ENCODE assay signal across 8 cellular contexts in genomic region chr21:41926068-41926806, GRCh38. TPM values are rescaled to one million over a fixed set of nuclear protein-coding genes. Genes with fewer than 3 reads are reported as not detected.
DNase-seq lines count a peak whose midpoint lies in the region; ATAC-seq, FAIRE-seq and TF ChIP-seq lines count a peak whose summit lies in the region.

No MANE protein-coding gene starts in this region.

- no peaks in the 10 kb centered on the region for H3K36me3 ChIP-seq in H7 (replicated peaks; ENCODE audit: control insufficient read depth, insufficient read depth, low read length)
- no peaks in the 10 kb centered on the region for H3K36me3 ChIP-seq in NT2/D1 (ENCODE audit: insufficient read depth, insufficient read length, low read length)

- H3K9ac ChIP-seq in NT2/D1 (ENCODE audit: insufficient read length, low read depth) = peak overlapping the region; percentile 50

- peaks cover 67% of the 10 kb centered on the region for H3K4me1 Mint-ChIP-seq in activated naive CD8-positive, alpha-beta T cell treated with anti-CD3 and anti-CD28 coated beads for 36 hours

- DNase-seq in G401 (ENCODE audit: low spot score) = peak; percentile 4
- peak; percentile 81 for DNase-seq in H7
- DNase-seq in NT2/D1 (ENCODE audit: low read depth, low spot score) = peak; percentile 54
- DNase-seq in activated naive CD8-positive, alpha-beta T cell treated with anti-CD3 and anti-CD28 coated beads for 36 hours = no peak
- DNase-seq in right cardiac atrium = peak in 1 of 3 donors; percentile 52
- no peak for DNase-seq in skeletal muscle cell (ENCODE audit: low read depth)
- no peak for DNase-seq in urothelium cell line (ENCODE audit: low spot score)
- DNase-seq in lower leg skin (ENCODE audit: low spot score in 2 of 2) = no peak

- TF ChIP-seq CTCF in lower leg skin (IDR thresholded peaks at IDR 0.05) = no peak

- no peak for FAIRE-seq in urothelium cell line (lab: Jason Lieb, UNC)

- H3K4me3 ChIP-seq in H7 (ENCODE audit: insufficient read depth, low read depth, low read length) = no peak overlapping the region
- H3K4me3 ChIP-seq in NT2/D1 (ENCODE audit: insufficient read length, low read depth) = no peak overlapping the region
- H3K4me3 ChIP-seq in right cardiac atrium (ENCODE audit: low read length) = peak overlapping the region; percentile 41
- peak overlapping the region; percentile 25 for H3K4me3 ChIP-seq in skeletal muscle cell (ENCODE audit: low read depth, low read length)
- no peak overlapping the region for H3K4me3 ChIP-seq in lower leg skin (ENCODE audit: low read depth, poor library complexity, severe bottlenecking)

- peak overlapping the region; percentile 93 for H3K27ac ChIP-seq in right cardiac atrium (ENCODE audit: low read length)

- H3K9me3 ChIP-seq in NT2/D1 (ENCODE audit: insufficient read depth, low read length) = no peaks in the 10 kb centered on the region
- no peaks in the 10 kb centered on the region for H3K9me3 ChIP-seq in right cardiac atrium (ENCODE audit: control insufficient read depth, low read length)

- H3K4me1 ChIP-seq in NT2/D1 (ENCODE audit: insufficient read depth, insufficient read length) = peaks cover 22% of the 10 kb centered on the region
- no peaks in the 10 kb centered on the region for H3K4me1 ChIP-seq in right cardiac atrium (ENCODE audit: control insufficient read depth, insufficient read depth, low read length)

- peak; percentile 69 to 72 for ATAC-seq in right cardiac atrium

- 32% methylated on average over 12 of the region's 12 CpGs for WGBS in right cardiac atrium
- WGBS in lower leg skin, 2 donors = 27 to 32% methylated on average over 12 of the region's 12 CpGs

- intact Hi-C loops in right cardiac atrium (cut with DNase I) (no loop called here), lower leg skin (cut with DNase I; ENCODE audit: low total_unique reads) (no loop called here)

- H3K27ac Mint-ChIP-seq in activated naive CD8-positive, alpha-beta T cell treated with anti-CD3 and anti-CD28 coated beads for 36 hours = peak overlapping the region; percentile 98

- no peak for TF ChIP-seq POLR2A in lower leg skin (IDR thresholded peaks at IDR 0.05)

- in situ Hi-C loops in G401 (cut with HindIII; ENCODE audit: low sequenced_read_pairs) = no loop called here

- H3K36me3 Mint-ChIP-seq in activated naive CD8-positive, alpha-beta T cell treated with anti-CD3 and anti-CD28 coated beads for 36 hours = peaks cover 4% of the 10 kb centered on the region

- H3K27me3 ChIP-seq in H7 (ENCODE audit: control insufficient read depth, insufficient read depth, low read length) (no peaks in the 10 kb centered on the region), NT2/D1 (ENCODE audit: insufficient read depth, insufficient read length) (no peaks in the 10 kb centered on the region), right cardiac atrium (ENCODE audit: control insufficient read depth, insufficient read depth) (no peaks in the 10 kb centered on the region)

- H3K4me3 Mint-ChIP-seq in activated naive CD8-positive, alpha-beta T cell treated with anti-CD3 and anti-CD28 coated beads for 36 hours = peak overlapping the region; percentile 94

- no peaks in the 10 kb centered on the region for H3K9me3 Mint-ChIP-seq in activated naive CD8-positive, alpha-beta T cell treated with anti-CD3 and anti-CD28 coated beads for 36 hours

- peaks cover 2% of the 10 kb centered on the region for H3K27me3 Mint-ChIP-seq in activated naive CD8-positive, alpha-beta T cell treated with anti-CD3 and anti-CD28 coated beads for 36 hours

RNA-seq across cellular contexts. Expression of gene C2CD2, which starts 27.6 kb away (rescaled TPM):
- 14.7 and 16.3 TPM in 2 replicates for total RNA-seq in G401 (2014; rRNA removed; shearing (Covaris generic))
- total RNA-seq in H7 (2014; rRNA removed; shearing (Covaris generic)) = 9.8 and 12.5 TPM in 2 replicates
- 1 to 10 TPM; 6.3 to 7.6 TPM for total RNA-seq in activated naive CD8-positive, alpha-beta T cell treated with anti-CD3 and anti-CD28 coated beads for 36 hours
- total RNA-seq in right cardiac atrium = 10 to 100 TPM in 1 of 4 donors, 1 to 10 TPM in 3; 8.0 to 10.0 (median 8.4) TPM
- polyA plus RNA-seq in right cardiac atrium = 6.2 TPM
- 10 to 100 TPM; 39.4 to 79.5 (median 49.4) TPM for total RNA-seq in lower leg skin

RNA-seq across cellular contexts. Expression of gene PRDM15, which starts 47.1 kb away (rescaled TPM):
- 2.8 and 5.4 TPM in 2 replicates for total RNA-seq in G401 (2014; rRNA removed; shearing (Covaris generic))
- 6.7 and 8.4 TPM in 2 replicates for total RNA-seq in H7 (2014; rRNA removed; shearing (Covaris generic))
- total RNA-seq in activated naive CD8-positive, alpha-beta T cell treated with anti-CD3 and anti-CD28 coated beads for 36 hours = 10 to 100 TPM in 1 of 2 experiments, 1 to 10 TPM in 1; 9.3 to 10.1 TPM
- total RNA-seq in right cardiac atrium = 1 to 10 TPM; 3.1 to 6.0 (median 4.0) TPM
- 2.1 TPM for polyA plus RNA-seq in right cardiac atrium
- 10 to 100 TPM in 2 of 4 donors, 1 to 10 TPM in 2; 4.7 to 26.9 (median 9.1) TPM for total RNA-seq in lower leg skin

Comparison
In these comparisons a context has a peak if more than half of its experiments do, and no peak if none do; other contexts are left out.
1. DNase-seq: peak in G401 (single experiment), H7 (single experiment) and NT2/D1 (single experiment); none in activated naive CD8-positive, alpha-beta T cell treated with anti-CD3 and anti-CD28 coated beads for 36 hours (single experiment), skeletal muscle cell (single experiment), urothelium cell line (single experiment) and lower leg skin (0 of 2).
2. H3K4me3 ChIP-seq: peak in right cardiac atrium (single experiment) and skeletal muscle cell (single experiment); none in H7 (single experiment), NT2/D1 (single experiment) and lower leg skin (single experiment).